Comparison of ENCODE assay signal across 8 cellular contexts in the genomic region with DNA sequence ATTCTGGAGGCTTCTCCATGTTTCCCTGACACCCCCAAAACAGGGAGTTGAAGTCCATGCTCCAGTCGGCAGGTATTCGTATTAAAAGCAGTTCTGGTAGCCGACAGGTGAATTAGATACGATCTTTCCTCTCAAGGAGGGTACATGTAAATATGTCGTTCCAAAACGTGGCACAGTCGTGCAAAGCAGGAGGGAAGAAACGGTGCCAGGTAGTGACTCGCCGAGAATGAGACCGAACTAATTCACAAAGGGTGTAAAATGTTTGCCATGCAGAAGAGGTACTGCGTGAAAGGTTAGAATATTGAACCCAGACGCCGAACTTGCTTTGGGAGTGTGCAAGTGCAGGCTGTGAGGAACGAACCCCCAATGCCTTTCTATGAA. TPM values are rescaled to one million over a fixed set of nuclear protein-coding genes. Genes with fewer than 3 reads are reported as not detected.
DNase-seq lines count a peak whose midpoint lies in the region; ATAC-seq and TF ChIP-seq lines count a peak whose summit lies in the region.

No MANE protein-coding gene starts in this region.

- TF ChIP-seq CTCF in WI38 (IDR thresholded peaks at IDR 0.05; ENCODE audit: low read depth, low read length), result no peak

- peaks cover 6 to 18% (median 11%) of the 10 kb centered on the region in 3 donors for H3K4me1 ChIP-seq in skeletal muscle tissue (ENCODE audit: control insufficient read depth in 3 of 3, insufficient read depth in 3 of 3, low read length in 3 of 3)

- ATAC-seq in GM18868 (IDR thresholded peaks at IDR 0.05; ENCODE audit: unreplicated experiment), result no peak

- peak overlapping the region; percentile 100 for H3K4me3 ChIP-seq in WI38 (ENCODE audit: low read depth, low read length)
- peak overlapping the region; percentile 89 to 100 (median 98) for H3K4me3 ChIP-seq in skeletal muscle tissue (ENCODE audit: low read length in 3 of 3)

- H3K27ac ChIP-seq in skeletal muscle tissue (ENCODE audit: low read depth, low read length), result peak overlapping the region; percentile 80

- H3K36me3 ChIP-seq in skeletal muscle tissue (ENCODE audit: control insufficient read depth in 3 of 3, insufficient read depth in 3 of 3, low read length in 3 of 3), result peaks cover 7 to 32% (median 25%) of the 10 kb centered on the region in 3 donors

- no peaks in the 10 kb centered on the region for H3K27me3 ChIP-seq in skeletal muscle tissue (ENCODE audit: control insufficient read depth in 3 of 3, insufficient read depth in 3 of 3, low read length in 3 of 3)

- H3K9me3 ChIP-seq in skeletal muscle tissue (ENCODE audit: control insufficient read depth in 3 of 3, low read length in 3 of 3), result no peaks in the 10 kb centered on the region

- DNase-seq in NCI-H510A treated with DMSO at 0.1 percent for 48 hours (lab: John Stamatoyannopoulos, UW) (peak; percentile 39), NCI-H510A (lab: John Stamatoyannopoulos, UW) (no peak), glomerular visceral epithelial cell (ENCODE audit: extremely low spot score) (peak; percentile 6), COLO829 (ENCODE audit: low spot score) (no peak), NCI-H226 (no peak)

- peak overlapping the region; percentile 91 to 98 (median 98) for H3K9ac ChIP-seq in skeletal muscle tissue (ENCODE audit: low read depth in 1 of 3, low read length in 3 of 3)

RNA-seq across cellular contexts. Expression of a gene that starts 0.5 kb away (rescaled TPM):
- 22.4 TPM for total RNA-seq in skeletal muscle tissue

RNA-seq across cellular contexts. Expression of a gene that starts 37.0 kb away (rescaled TPM):
- total RNA-seq in skeletal muscle tissue, result not detected

RNA-seq across cellular contexts. Expression of a gene that starts 55.6 kb away (rescaled TPM):
- under 0.01 TPM for total RNA-seq in skeletal muscle tissue

Comparison
In these comparisons a context has a peak if more than half of its experiments do, and no peak if none do; other contexts are left out.
1. DNase-seq: peak in NCI-H510A treated with DMSO at 0.1 percent for 48 hours (single experiment) and glomerular visceral epithelial cell (single experiment); none in NCI-H510A (single experiment), COLO829 (single experiment) and NCI-H226 (single experiment).